19 cellular contexts compared by ENCODE assay signal in the genomic region with DNA sequence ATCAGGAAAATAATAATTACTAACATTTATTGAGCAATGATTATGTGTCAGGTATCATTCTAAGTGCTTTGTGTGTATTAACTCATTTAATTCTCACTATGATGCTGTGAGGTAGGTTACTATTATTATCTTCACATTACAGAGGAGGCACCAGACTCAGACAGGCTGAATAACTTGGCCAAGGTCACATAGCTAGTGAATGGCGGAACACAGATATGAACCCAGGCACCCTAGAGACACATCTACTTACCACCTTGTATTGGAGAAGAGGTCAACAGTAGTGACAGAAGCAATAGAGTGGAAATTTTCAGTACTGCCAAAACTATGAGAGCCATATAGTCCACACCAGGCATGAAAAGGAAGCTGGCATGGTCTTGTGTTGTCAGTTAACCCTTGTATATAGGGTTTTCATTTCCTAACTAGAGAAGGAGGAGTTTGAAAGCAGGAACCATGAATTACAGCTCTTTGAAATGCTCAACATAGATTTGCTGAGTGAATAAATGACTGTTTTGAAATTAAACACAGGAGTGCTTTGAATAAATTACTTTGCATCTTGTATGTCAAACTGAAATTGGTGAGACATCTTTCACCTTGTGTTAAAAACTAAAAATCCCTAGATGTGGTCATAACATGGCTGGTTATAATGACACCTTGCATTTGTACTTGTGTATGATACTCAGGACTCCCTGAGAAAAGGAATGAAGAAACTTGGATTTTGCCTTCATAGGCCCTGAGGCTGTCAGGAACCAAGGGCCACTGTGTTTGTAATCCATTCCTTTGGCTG.
DNase-seq lines count a peak whose midpoint lies in the region; ATAC-seq and TF ChIP-seq lines count a peak whose summit lies in the region.
"Had no signal": no experiment of that assay in that cellular context is flagged by ENCODE, and none has a peak within 500 bp of the region (broad histone marks: within the 10 kb centered on the region; RNA-seq: fewer than 3 reads in every experiment).

No MANE protein-coding gene starts in this region.

- no peaks in the 10 kb centered on the region for H3K9me3 Mint-ChIP-seq in activated CD4-positive, alpha-beta T cell treated with anti-CD3 and anti-CD28 coated beads for 36 hours (ENCODE audit: low read depth)
- H3K9me3 Mint-ChIP-seq in progenitor cell of endocrine pancreas (ENCODE audit: low read depth), result no peaks in the 10 kb centered on the region
- H3K9me3 Mint-ChIP-seq: GM23338 had no signal

- CTCF ChIA-PET in activated CD4-positive, alpha-beta T cell treated with anti-CD3 and anti-CD28 coated beads for 36 hours (lab: Charles Lee), result interaction anchor here (0.6 kb wide), 1 partner anchor 426 kb away, joined by 3 read pairs; no protein-coding TSS in a partner anchor

- intact Hi-C loops in activated CD4-positive, alpha-beta T cell treated with anti-CD3 and anti-CD28 coated beads for 36 hours (cut with DNase I, micrococcal nuclease), result no loop called here

- H3K4me3 Mint-ChIP-seq in activated CD4-positive, alpha-beta T cell treated with anti-CD3 and anti-CD28 coated beads for 36 hours, result no peak overlapping the region
- no peak overlapping the region for H3K4me3 Mint-ChIP-seq in progenitor cell of endocrine pancreas (ENCODE audit: low read depth)
- H3K4me3 Mint-ChIP-seq: GM23338 had no signal

- POLR2A ChIA-PET in activated CD4-positive, alpha-beta T cell treated with anti-CD3 and anti-CD28 coated beads for 36 hours (lab: Charles Lee), result no interaction called here

- ATAC-seq in activated CD4-positive, alpha-beta T cell treated with anti-CD3 and anti-CD28 coated beads for 36 hours, result peak; percentile 63
- ATAC-seq in GM21529 (IDR thresholded peaks at IDR 0.05; ENCODE audit: unreplicated experiment) (peak; percentile 56), HG03432 (IDR thresholded peaks at IDR 0.05; ENCODE audit: unreplicated experiment) (peak; percentile 53)
- ATAC-seq: GM23338, Panc1 had no signal

- DNase-seq in activated CD4-positive, alpha-beta T cell treated with anti-CD3 and anti-CD28 coated beads for 36 hours, result no peak
- DNase-seq in activated CD4-positive, alpha-beta T cell treated with anti-CD3 and anti-CD28 coated beads for 4 hours, result no peak
- DNase-seq in progenitor cell of endocrine pancreas (ENCODE audit: low spot score, unreplicated experiment) (no peak), mesenteric fat pad (ENCODE audit: low spot score) (no peak), DMS53 (lab: John Stamatoyannopoulos, UW) (no peak), pons (ENCODE audit: low spot score) (no peak)
- DNase-seq: C1 segment of cervical spinal cord, MM.1S, NCI-H1105, NCI-H1694 treated with DMSO at 0.1 percent for 48 hours, NCI-H446, NCI-H774, Right ventricle myocardium superior, SK-N-SH, T-helper 1 cell had no signal

- peaks cover 4% of the 10 kb centered on the region for H3K27me3 Mint-ChIP-seq in activated CD4-positive, alpha-beta T cell treated with anti-CD3 and anti-CD28 coated beads for 36 hours
- H3K27me3 Mint-ChIP-seq in progenitor cell of endocrine pancreas, result peaks cover 9% of the 10 kb centered on the region

- no peak for TF ChIP-seq CTCF in progenitor cell of endocrine pancreas (IDR thresholded peaks at IDR 0.05; ENCODE audit: unreplicated experiment)

- no peak overlapping the region for H3K27ac Mint-ChIP-seq in activated CD4-positive, alpha-beta T cell treated with anti-CD3 and anti-CD28 coated beads for 36 hours
- H3K27ac Mint-ChIP-seq in progenitor cell of endocrine pancreas, result peak overlapping the region; percentile 34
- H3K27ac Mint-ChIP-seq: GM23338 had no signal

- no peaks in the 10 kb centered on the region for H3K36me3 Mint-ChIP-seq in activated CD4-positive, alpha-beta T cell treated with anti-CD3 and anti-CD28 coated beads for 36 hours (ENCODE audit: low read depth)
- no peaks in the 10 kb centered on the region for H3K36me3 Mint-ChIP-seq in progenitor cell of endocrine pancreas (ENCODE audit: insufficient read depth)

- H3K4me1 Mint-ChIP-seq in activated CD4-positive, alpha-beta T cell treated with anti-CD3 and anti-CD28 coated beads for 36 hours, result no peaks in the 10 kb centered on the region
- H3K4me1 Mint-ChIP-seq in progenitor cell of endocrine pancreas (ENCODE audit: low read depth), result peaks cover 23% of the 10 kb centered on the region
